Comparison of ENCODE assay signal across 22 cellular contexts in genomic region chr1:152880907-152881306, GRCh38. TPM values are rescaled to one million over a fixed set of nuclear protein-coding genes. Genes with fewer than 3 reads are reported as not detected.
DNase-seq lines count a peak whose midpoint lies in the region; ATAC-seq and TF ChIP-seq lines count a peak whose summit lies in the region.
"Had no signal": no experiment of that assay in that cellular context is flagged by ENCODE, and none has a peak within 500 bp of the region (broad histone marks: within the 10 kb centered on the region; RNA-seq: fewer than 3 reads in every experiment).

No MANE protein-coding gene starts in this region.

- no peak overlapping the region for H2BK5ac ChIP-seq in H9 (ENCODE audit: insufficient read length, low read length)

- no peak overlapping the region for H3K14ac ChIP-seq in H9 (ENCODE audit: insufficient read depth, low read length)

- no peaks in the 10 kb centered on the region for H3K9me3 ChIP-seq in H9 (ENCODE audit: control insufficient read depth, low read depth, low read length)
- H3K9me3 ChIP-seq: left lung had no signal

- no peaks in the 10 kb centered on the region for H4K20me1 ChIP-seq in H9 (ENCODE audit: control insufficient read depth, insufficient read depth, insufficient read length)

- H3K4me2 ChIP-seq in H9 (ENCODE audit: insufficient read depth, insufficient read length, low read length), result no peak overlapping the region
- H3K4me2 ChIP-seq: smooth muscle cell had no signal

- no peak overlapping the region for H3K18ac ChIP-seq in H9 (ENCODE audit: insufficient read length, low read depth, low read length)

- POLR2A ChIA-PET in GM10248 (lab: Yijun Ruan, JAX), result no interaction called here

- no peak overlapping the region for H3K4ac ChIP-seq in H9 (ENCODE audit: low read depth, low read length)

- peak; percentile 54 for DNase-seq in GM10248 (ENCODE audit: extremely low spot score)
- no peak for DNase-seq in central memory CD8-positive, alpha-beta T cell (ENCODE audit: low spot score in 2 of 2)
- no peak for DNase-seq in T-helper 2 cell treated with Interferon-gamma antibody and Interleukin-4, amounts not matched to agents 5 μg/mL and 100 μg/mL, for 36 hours (ENCODE audit: low spot score)
- DNase-seq in HUDEP-2 (lab: John Stamatoyannopoulos, UW; ENCODE audit: unreplicated experiment in 76 of 76), result no peak
- DNase-seq in stimulated activated naive B cell treated with anti-CD40 and anti-IgM and Interleukin-4, amounts not matched to agents 10 μg/mL and 1 μg/mL and 100 μg/mL, for 72 hours, result no peak
- no peak for DNase-seq in H9
- DNase-seq: activated CD4-positive, alpha-beta T cell treated with anti-CD3 and anti-CD28 coated beads, Interleukin-2, amount 10 ng/mL, durations not matched to agents 7 days and 5 days; activated T-cell treated with anti-CD3 and anti-CD28 coated beads, Interleukin-2, amount 50 U/mL, for 48 hours; CD8-positive, alpha-beta memory T cell; effector CD4-positive, alpha-beta T cell; left lung; NCI-H1694 treated with DMSO at 0.1 percent for 48 hours; stimulated activated naive CD8-positive, alpha-beta T cell treated with anti-CD3 and anti-CD28 coated beads, Interleukin-15, Interleukin-2, amounts not matched to agents 100 U/mL and 50 U/mL, for 24 hours had no signal

- no peak overlapping the region for H3K23ac ChIP-seq in H9 (ENCODE audit: insufficient read length, low read depth, low read length)

- H3K36me3 Mint-ChIP-seq in central memory CD8-positive, alpha-beta T cell (ENCODE audit: insufficient read depth), result no peaks in the 10 kb centered on the region
- no peaks in the 10 kb centered on the region for H3K36me3 Mint-ChIP-seq in T-helper 2 cell treated with Interferon-gamma antibody and Interleukin-4, amounts not matched to agents 5 μg/mL and 100 μg/mL, for 36 hours (ENCODE audit: low read depth)
- H3K36me3 Mint-ChIP-seq in stimulated activated naive B cell treated with anti-CD40 and anti-IgM and Interleukin-4, amounts not matched to agents 10 μg/mL and 1 μg/mL and 100 μg/mL, for 72 hours, result no peaks in the 10 kb centered on the region
- H3K36me3 Mint-ChIP-seq in H9 (ENCODE audit: insufficient read depth in 1 of 3, low read depth in 3 of 3), result peaks cover 7 to 22% (median 8%) of the 10 kb centered on the region in 3 experiments; a peak in 5 of 7 replicates
- H3K36me3 Mint-ChIP-seq: CD8-positive, alpha-beta memory T cell had no signal

- no peak overlapping the region for H2BK120ac ChIP-seq in H9 (ENCODE audit: low read depth, low read length, poor library complexity, severe bottlenecking)

- CTCF ChIA-PET in GM10248 (lab: Yijun Ruan, JAX), result no interaction called here

- ATAC-seq in GM19023 (IDR thresholded peaks at IDR 0.05; ENCODE audit: unreplicated experiment) (peak; percentile 45), HG03039 (IDR thresholded peaks at IDR 0.05; ENCODE audit: unreplicated experiment) (peak; percentile 59)
- ATAC-seq in central memory CD8-positive, alpha-beta T cell (replicated peaks; ENCODE audit: extremely low read depth, poor library complexity, severe bottlenecking), result peak; percentile 28
- no peak for ATAC-seq in stimulated activated naive B cell treated with anti-CD40 and anti-IgM and Interleukin-4, amounts not matched to agents 10 μg/mL and 1 μg/mL and 100 μg/mL, for 72 hours (replicated peaks)
- ATAC-seq: HCT116; left lung; stimulated activated naive CD8-positive, alpha-beta T cell treated with anti-CD3 and anti-CD28 coated beads, Interleukin-15, Interleukin-2, amounts not matched to agents 100 U/mL and 50 U/mL, for 24 hours had no signal

- no peak overlapping the region for H2BK12ac ChIP-seq in H9 (ENCODE audit: insufficient read length, low read depth, low read length)

- H3K4me1 Mint-ChIP-seq in central memory CD8-positive, alpha-beta T cell, result peaks cover 5% of the 10 kb centered on the region
- H3K4me1 Mint-ChIP-seq in T-helper 2 cell treated with Interferon-gamma antibody and Interleukin-4, amounts not matched to agents 5 μg/mL and 100 μg/mL, for 36 hours (ENCODE audit: low read depth), result no peaks in the 10 kb centered on the region
- H3K4me1 Mint-ChIP-seq in stimulated activated naive B cell treated with anti-CD40 and anti-IgM and Interleukin-4, amounts not matched to agents 10 μg/mL and 1 μg/mL and 100 μg/mL, for 72 hours, result peaks cover 0 to 5% of the 10 kb centered on the region in 2 donors
- no peaks in the 10 kb centered on the region for H3K4me1 Mint-ChIP-seq in H9

- no CpG with 5 or more reads among the region's 5 CpGs for WGBS in H9 (ENCODE audit: extremely low coverage, insufficient read length, low lambda C conversion rate)

- no peak overlapping the region for H2AFZ ChIP-seq in H9 (ENCODE audit: low read length)
- H2AFZ ChIP-seq: parathyroid adenoma had no signal

- no peak overlapping the region for H3K9ac ChIP-seq in H9 (ENCODE audit: extremely low read depth, insufficient read length, low read length)
- H3K9ac ChIP-seq: parathyroid adenoma had no signal

- no peaks in the 10 kb centered on the region for H3K9me3 Mint-ChIP-seq in central memory CD8-positive, alpha-beta T cell
- H3K9me3 Mint-ChIP-seq in T-helper 2 cell treated with Interferon-gamma antibody and Interleukin-4, amounts not matched to agents 5 μg/mL and 100 μg/mL, for 36 hours, result no peaks in the 10 kb centered on the region
- H3K9me3 Mint-ChIP-seq in stimulated activated naive B cell treated with anti-CD40 and anti-IgM and Interleukin-4, amounts not matched to agents 10 μg/mL and 1 μg/mL and 100 μg/mL, for 72 hours, result no peaks in the 10 kb centered on the region
- H3K9me3 Mint-ChIP-seq in H9, result peaks cover 81 to 83% of the 10 kb centered on the region in 2 experiments
- H3K9me3 Mint-ChIP-seq: activated CD4-positive, alpha-beta T cell treated with anti-CD3 and anti-CD28 coated beads, Interleukin-2, amount 10 ng/mL, durations not matched to agents 7 days and 5 days had no signal

- H3K4me3 Mint-ChIP-seq in central memory CD8-positive, alpha-beta T cell, result no peak overlapping the region
- no peak overlapping the region for H3K4me3 Mint-ChIP-seq in T-helper 2 cell treated with Interferon-gamma antibody and Interleukin-4, amounts not matched to agents 5 μg/mL and 100 μg/mL, for 36 hours
- H3K4me3 Mint-ChIP-seq in stimulated activated naive B cell treated with anti-CD40 and anti-IgM and Interleukin-4, amounts not matched to agents 10 μg/mL and 1 μg/mL and 100 μg/mL, for 72 hours, result no peak overlapping the region
- H3K4me3 Mint-ChIP-seq in H9, result no peak overlapping the region
- H3K4me3 Mint-ChIP-seq: activated CD4-positive, alpha-beta T cell treated with anti-CD3 and anti-CD28 coated beads, Interleukin-2, amount 10 ng/mL, durations not matched to agents 7 days and 5 days had no signal

- no peaks in the 10 kb centered on the region for H3K79me2 ChIP-seq in H9 (ENCODE audit: insufficient read depth, low read length)
- H3K79me2 ChIP-seq: parathyroid adenoma had no signal

- no peak overlapping the region for H3T11ph ChIP-seq in H9 (ENCODE audit: low read length)

- H3K27me3 Mint-ChIP-seq in central memory CD8-positive, alpha-beta T cell, result peaks cover 28% of the 10 kb centered on the region
- no peaks in the 10 kb centered on the region for H3K27me3 Mint-ChIP-seq in T-helper 2 cell treated with Interferon-gamma antibody and Interleukin-4, amounts not matched to agents 5 μg/mL and 100 μg/mL, for 36 hours (ENCODE audit: low read depth)
- peaks cover 18 to 25% of the 10 kb centered on the region in 2 donors for H3K27me3 Mint-ChIP-seq in stimulated activated naive B cell treated with anti-CD40 and anti-IgM and Interleukin-4, amounts not matched to agents 10 μg/mL and 1 μg/mL and 100 μg/mL, for 72 hours
- peaks cover 2% of the 10 kb centered on the region for H3K27me3 Mint-ChIP-seq in H9 (ENCODE audit: low read depth)

- H4K8ac ChIP-seq in H9 (replicated peaks; ENCODE audit: insufficient read length, low read depth, low read length), result no peak overlapping the region

- no peak overlapping the region for H3K56ac ChIP-seq in H9 (ENCODE audit: insufficient read length, low read depth, low read length)

- H2BK20ac ChIP-seq in H9 (ENCODE audit: low read depth, low read length, poor library complexity, severe bottlenecking), result no peak overlapping the region

- H3K4me1 ChIP-seq in H9 (ENCODE audit: insufficient read depth, low read length), result no peaks in the 10 kb centered on the region
- H3K4me1 ChIP-seq: left lung, parathyroid adenoma had no signal

- H3K27me3 ChIP-seq in H9 (ENCODE audit: insufficient read depth, low read length), result no peaks in the 10 kb centered on the region
- H3K27me3 ChIP-seq: cardiac muscle cell, left lung had no signal

- H4K5ac ChIP-seq in H9 (ENCODE audit: insufficient read length, low read depth, low read length), result no peak overlapping the region

- H4K91ac ChIP-seq in H9 (ENCODE audit: insufficient read length, low read depth, low read length), result no peak overlapping the region

- no peak overlapping the region for H2BK15ac ChIP-seq in H9 (ENCODE audit: low read depth, low read length)

- no peaks in the 10 kb centered on the region for H3K79me1 ChIP-seq in H9 (ENCODE audit: insufficient read depth, low read depth, low read length, poor library complexity, severe bottlenecking)

- H3K23me2 ChIP-seq in H9 (ENCODE audit: insufficient read length, low read depth, low read length, poor library complexity, severe bottlenecking), result no peaks in the 10 kb centered on the region

- H3K27ac Mint-ChIP-seq in central memory CD8-positive, alpha-beta T cell (ENCODE audit: low read depth), result no peak overlapping the region
- no peak overlapping the region for H3K27ac Mint-ChIP-seq in T-helper 2 cell treated with Interferon-gamma antibody and Interleukin-4, amounts not matched to agents 5 μg/mL and 100 μg/mL, for 36 hours
- no peak overlapping the region for H3K27ac Mint-ChIP-seq in stimulated activated naive B cell treated with anti-CD40 and anti-IgM and Interleukin-4, amounts not matched to agents 10 μg/mL and 1 μg/mL and 100 μg/mL, for 72 hours
- no peak overlapping the region for H3K27ac Mint-ChIP-seq in H9
- H3K27ac Mint-ChIP-seq: activated CD4-positive, alpha-beta T cell treated with anti-CD3 and anti-CD28 coated beads, Interleukin-2, amount 10 ng/mL, durations not matched to agents 7 days and 5 days had no signal

- TF ChIP-seq CTCF in GM10248 (IDR thresholded peaks at IDR 0.05; ENCODE audit: control extremely low read depth, extremely low read depth, low read depth, missing control alignments) (no peak), H9 (conservative IDR thresholded peaks at IDR 0.05) (no peak)

- H3K27ac ChIP-seq in H9 (ENCODE audit: insufficient read length, low read depth, low read length), result no peak overlapping the region
- H3K27ac ChIP-seq: cardiac muscle cell, left lung, parathyroid adenoma had no signal

- H2AK5ac ChIP-seq in H9 (ENCODE audit: insufficient read length, low read length), result no peak overlapping the region

RNA-seq across cellular contexts. Expression of gene SMCP, which starts 2.8 kb away (rescaled TPM):
- not detected in 2 replicates for total RNA-seq in H9 (2021)
- total RNA-seq: activated CD4-positive, alpha-beta T cell treated with anti-CD3 and anti-CD28 coated beads, Interleukin-2, amount 10 ng/mL, durations not matched to agents 7 days and 5 days; cardiac muscle cell; CD8-positive, alpha-beta memory T cell; left lung; myocyte; NCI-H460; smooth muscle cell; ureter had no signal

RNA-seq across cellular contexts. Expression of gene LCE7A, which starts 21.1 kb away (rescaled TPM):
- not detected in 2 replicates for total RNA-seq in H9 (2021)
- total RNA-seq: activated CD4-positive, alpha-beta T cell treated with anti-CD3 and anti-CD28 coated beads, Interleukin-2, amount 10 ng/mL, durations not matched to agents 7 days and 5 days; cardiac muscle cell; CD8-positive, alpha-beta memory T cell; left lung; myocyte; NCI-H460; smooth muscle cell; ureter had no signal

RNA-seq across cellular contexts. Expression of gene IVL, which starts 27.4 kb away (rescaled TPM):
- total RNA-seq in H9 (2021), result not detected in 2 replicates
- total RNA-seq: activated CD4-positive, alpha-beta T cell treated with anti-CD3 and anti-CD28 coated beads, Interleukin-2, amount 10 ng/mL, durations not matched to agents 7 days and 5 days; cardiac muscle cell; CD8-positive, alpha-beta memory T cell; myocyte; NCI-H460 had no signal

RNA-seq across cellular contexts. Expression of gene LCE6A, which starts 38.3 kb away (rescaled TPM):
- not detected in 2 replicates for total RNA-seq in H9 (2021)
- total RNA-seq: activated CD4-positive, alpha-beta T cell treated with anti-CD3 and anti-CD28 coated beads, Interleukin-2, amount 10 ng/mL, durations not matched to agents 7 days and 5 days; cardiac muscle cell; CD8-positive, alpha-beta memory T cell; left lung; myocyte; NCI-H460; smooth muscle cell; ureter had no signal

RNA-seq across cellular contexts. Expression of gene LCE1A, which starts 53.6 kb away (rescaled TPM):
- not detected in 2 replicates for total RNA-seq in H9 (2021)
- total RNA-seq: activated CD4-positive, alpha-beta T cell treated with anti-CD3 and anti-CD28 coated beads, Interleukin-2, amount 10 ng/mL, durations not matched to agents 7 days and 5 days; cardiac muscle cell; CD8-positive, alpha-beta memory T cell; left lung; myocyte; NCI-H460; smooth muscle cell; ureter had no signal

Comparison
In these comparisons a context has a peak if more than half of its experiments do, and no peak if none do; other contexts are left out.
1. ATAC-seq: peak in GM19023 (single experiment), HG03039 (single experiment) and central memory CD8-positive, alpha-beta T cell (single experiment); none in stimulated activated naive B cell treated with anti-CD40 and anti-IgM and Interleukin-4, amounts not matched to agents 10 μg/mL and 1 μg/mL and 100 μg/mL, for 72 hours (0 of 2).